Comparison of ENCODE assay signal across 16 cellular contexts in genomic region chr19:13016245-13016627, GRCh38. TPM values are rescaled to one million over a fixed set of nuclear protein-coding genes. Genes with fewer than 3 reads are reported as not detected.
A peak's percentile ranks its signal among the peaks of the same experiment; 100 is the strongest.
DNase-seq lines count a peak whose midpoint lies in the region; ATAC-seq and TF ChIP-seq lines count a peak whose summit lies in the region.
"Had no signal": no experiment of that assay in that cellular context is flagged by ENCODE, and none has a peak within 500 bp of the region (broad histone marks: within the 10 kb centered on the region; RNA-seq: fewer than 3 reads in every experiment).

No MANE protein-coding gene starts in this region.

- H3K27ac Mint-ChIP-seq in MCF 10A (ENCODE audit: low read depth, unreplicated experiment): no peak overlapping the region
- H3K27ac Mint-ChIP-seq in endothelial cell (ENCODE audit: unreplicated experiment): no peak overlapping the region
- H3K27ac Mint-ChIP-seq: activated naive CD8-positive, alpha-beta T cell treated with anti-CD3 and anti-CD28 coated beads, Interleukin-2, amount 10 ng/mL, durations not matched to agents 7 days and 5 days; dendritic cell treated with granulocyte-macrophage colony-stimulating factor and Interleukin-4, amounts not matched to agents 40 ng/mL and 50 ng/mL, for 4 days had no signal

- H3K9me3 ChIP-seq in breast epithelium (no peaks in the 10 kb centered on the region), uterus (no peaks in the 10 kb centered on the region)

- H3K27ac ChIP-seq in breast epithelium (peak overlapping the region; percentile 92 to 95), rectal smooth muscle tissue (ENCODE audit: low read depth, low read length) (peak overlapping the region; percentile 98), uterus (peak overlapping the region; percentile 95 to 99)

- POLR2A ChIA-PET in MCF 10A (lab: Yijun Ruan, JAX): interaction anchor here (1.1 to 4.4 kb wide), 2 partner anchors 9 to 136 kb away, joined by 3 to 45 read pairs; no protein-coding TSS in a partner anchor

- H3K36me3 Mint-ChIP-seq in MCF 10A (ENCODE audit: insufficient read depth, unreplicated experiment) (peaks cover 13% of the 10 kb centered on the region), endothelial cell (ENCODE audit: low read depth, unreplicated experiment) (no peaks in the 10 kb centered on the region)

- H3K27me3 ChIP-seq in breast epithelium (no peaks in the 10 kb centered on the region), rectal smooth muscle tissue (ENCODE audit: control insufficient read depth, insufficient read depth, low read length) (no peaks in the 10 kb centered on the region), uterus (no peaks in the 10 kb centered on the region), H7 (ENCODE audit: control insufficient read depth, insufficient read depth, low read length) (peaks cover 99% of the 10 kb centered on the region)

- ATAC-seq in GM21423 (IDR thresholded peaks at IDR 0.05; ENCODE audit: unreplicated experiment): no peak
- no peak for ATAC-seq in HG02763 (IDR thresholded peaks at IDR 0.05; ENCODE audit: unreplicated experiment)
- ATAC-seq: activated CD4-positive, CD25-positive, alpha-beta regulatory T cell treated with anti-CD3 and anti-CD28 coated beads, Interleukin-2, amount 50 U/mL, for 24 hours had no signal

- no peak for TF ChIP-seq POLR2A in breast epithelium (IDR thresholded peaks at IDR 0.05)
- no peak for TF ChIP-seq POLR2A in uterus (IDR thresholded peaks at IDR 0.05)

- CTCF ChIA-PET in MCF 10A (lab: Yijun Ruan, JAX): interaction anchor here (1.3 kb wide), 1 partner anchor 46 kb away, joined by 4 read pairs; no protein-coding TSS in a partner anchor

- H3K4me1 Mint-ChIP-seq in MCF 10A (ENCODE audit: insufficient read depth, unreplicated experiment): peaks cover 45% of the 10 kb centered on the region
- H3K4me1 Mint-ChIP-seq in endothelial cell (ENCODE audit: unreplicated experiment): peaks cover 56% of the 10 kb centered on the region

- H3K9ac ChIP-seq in rectal smooth muscle tissue (ENCODE audit: low read length): no peak overlapping the region

- H3K36me3 ChIP-seq in breast epithelium (no peaks in the 10 kb centered on the region), rectal smooth muscle tissue (ENCODE audit: control insufficient read depth, insufficient read depth, low read length) (no peaks in the 10 kb centered on the region), uterus (no peaks in the 10 kb centered on the region), H7 (replicated peaks; ENCODE audit: control insufficient read depth, insufficient read depth, low read length) (no peaks in the 10 kb centered on the region)

- H3K4me3 Mint-ChIP-seq in MCF 10A (ENCODE audit: unreplicated experiment) (no peak overlapping the region), endothelial cell (ENCODE audit: unreplicated experiment) (peak overlapping the region; percentile 27)
- H3K4me3 Mint-ChIP-seq: activated naive CD8-positive, alpha-beta T cell treated with anti-CD3 and anti-CD28 coated beads, Interleukin-2, amount 10 ng/mL, durations not matched to agents 7 days and 5 days; dendritic cell treated with granulocyte-macrophage colony-stimulating factor and Interleukin-4, amounts not matched to agents 40 ng/mL and 50 ng/mL, for 4 days had no signal

- intact Hi-C loops in breast epithelium (cut with DNase I; ENCODE audit: low total_unique reads): no loop called here
- intact Hi-C loops in MCF 10A (cut with micrococcal nuclease): no loop called here
- intact Hi-C loops in uterus (cut with DNase I; ENCODE audit: low total_unique reads): no loop called here

- H3K27me3 Mint-ChIP-seq in MCF 10A (ENCODE audit: insufficient read depth, unreplicated experiment): no peaks in the 10 kb centered on the region
- peaks cover 47% of the 10 kb centered on the region for H3K27me3 Mint-ChIP-seq in endothelial cell (ENCODE audit: unreplicated experiment)

- BruUV-seq in MCF 10A (replicated peaks; lab: Mats Ljungman, UMichigan): no TSS peak

- no peak for DNase-seq in breast epithelium (ENCODE audit: low spot score in 2 of 2)
- no peak for DNase-seq in MCF 10A (ENCODE audit: unreplicated experiment)
- no peak for DNase-seq in endothelial cell (ENCODE audit: low spot score)
- DNase-seq in uterus: no peak
- DNase-seq in H7: no peak
- DNase-seq: 8988T; activated naive CD8-positive, alpha-beta T cell treated with anti-CD3 and anti-CD28 coated beads, Interleukin-2, amount 10 ng/mL, durations not matched to agents 7 days and 5 days; NCI-H146; NCI-H446 treated with DMSO at 0.1 percent for 48 hours; OCI-M1 had no signal

- H3K4me1 ChIP-seq in breast epithelium (peaks cover 17 to 28% of the 10 kb centered on the region in 2 donors), rectal smooth muscle tissue (ENCODE audit: control insufficient read depth, insufficient read depth, low read length) (peaks cover 71% of the 10 kb centered on the region), uterus (peaks cover 5 to 20% of the 10 kb centered on the region in 2 donors)

- H3K9me3 Mint-ChIP-seq in MCF 10A (ENCODE audit: unreplicated experiment): no peaks in the 10 kb centered on the region
- H3K9me3 Mint-ChIP-seq in endothelial cell (ENCODE audit: unreplicated experiment): no peaks in the 10 kb centered on the region
- H3K9me3 Mint-ChIP-seq: activated naive CD8-positive, alpha-beta T cell treated with anti-CD3 and anti-CD28 coated beads, Interleukin-2, amount 10 ng/mL, durations not matched to agents 7 days and 5 days; dendritic cell treated with granulocyte-macrophage colony-stimulating factor and Interleukin-4, amounts not matched to agents 40 ng/mL and 50 ng/mL, for 4 days had no signal

- peak overlapping the region in 1 of 3 donors; percentile 37 for H3K4me3 ChIP-seq in breast epithelium
- H3K4me3 ChIP-seq in rectal smooth muscle tissue (ENCODE audit: low read length): peak overlapping the region; percentile 25
- H3K4me3 ChIP-seq in uterus: peak overlapping the region; percentile 10 to 29
- no peak overlapping the region for H3K4me3 ChIP-seq in H7 (ENCODE audit: insufficient read depth, low read depth, low read length)

- no peak for TF ChIP-seq CTCF in breast epithelium (IDR thresholded peaks at IDR 0.05)
- no peak for TF ChIP-seq CTCF in MCF 10A (IDR thresholded peaks at IDR 0.05; ENCODE audit: unreplicated experiment)
- no peak for TF ChIP-seq CTCF in endothelial cell (IDR thresholded peaks at IDR 0.05; ENCODE audit: unreplicated experiment)
- no peak for TF ChIP-seq CTCF in uterus (IDR thresholded peaks at IDR 0.05)

RNA-seq across cellular contexts. Expression of gene NFIX, which starts 21.0 kb away (rescaled TPM):
- total RNA-seq in breast epithelium (10 to 100 TPM; 43.6 to 53.9 (median 52.8) TPM), MCF 10A (2022) (26.9 and 27.2 TPM in 2 replicates), endothelial cell (ENCODE audit: unreplicated experiment) (9.9 TPM), uterus (100 to 1,000 TPM in 2 of 4 donors, 10 to 100 TPM in 2; 27.4 to 381 (median 78.4) TPM)
- total RNA-seq in H7 (2014; rRNA removed; shearing (Covaris generic)): 0.03 and 0.07 TPM in 2 replicates

RNA-seq across cellular contexts. Expression of gene DAND5, which starts 46.9 kb away (rescaled TPM):
- total RNA-seq in breast epithelium: not detected
- not detected in 2 replicates for total RNA-seq in MCF 10A (2022)
- 0.69 TPM for total RNA-seq in endothelial cell (ENCODE audit: unreplicated experiment)
- total RNA-seq in uterus: under 1 TPM in 1 of 4 donors, not detected in 3; 0.14 TPM
- 0.15 TPM in 1 of 2 replicates, not detected in the other for total RNA-seq in H7 (2014; rRNA removed; shearing (Covaris generic))
- total RNA-seq: activated naive CD8-positive, alpha-beta T cell treated with anti-CD3 and anti-CD28 coated beads, Interleukin-2, amount 10 ng/mL, durations not matched to agents 7 days and 5 days; osteocyte had no signal

RNA-seq across cellular contexts. Expression of gene GADD45GIP1, which starts 59.2 kb away (rescaled TPM):
- total RNA-seq in breast epithelium (10 to 100 TPM; 30.3 to 44.2 (median 31.5) TPM), MCF 10A (2022) (44.4 and 47.5 TPM in 2 replicates), endothelial cell (ENCODE audit: unreplicated experiment) (20.8 TPM), uterus (10 to 100 TPM in 2 of 4 donors, 1 to 10 TPM in 2; 3.3 to 76.8 (median 12.8) TPM)
- 40.4 and 51.7 TPM in 2 replicates for total RNA-seq in H7 (2014; rRNA removed; shearing (Covaris generic))

Comparison
In these comparisons a context has a peak if more than half of its experiments do, and no peak if none do; other contexts are left out.
1. RNA of gene NFIX, which starts 21.0 kb away (total RNA-seq): 27.4 to 381 TPM in uterus, 43.6 to 53.9 TPM in breast epithelium, 26.9 to 27.2 TPM in MCF 10A and 9.9 TPM in endothelial cell (single experiment); 0.03 to 0.07 TPM in H7; every median in the first group is over 10 times any median in the second.
2. Peak in every context shown above with its lines, with median percentiles within 50 percentile points of each other: H3K27ac ChIP-seq.